ENCODE assay signal across 13 cellular contexts in the genomic region with DNA sequence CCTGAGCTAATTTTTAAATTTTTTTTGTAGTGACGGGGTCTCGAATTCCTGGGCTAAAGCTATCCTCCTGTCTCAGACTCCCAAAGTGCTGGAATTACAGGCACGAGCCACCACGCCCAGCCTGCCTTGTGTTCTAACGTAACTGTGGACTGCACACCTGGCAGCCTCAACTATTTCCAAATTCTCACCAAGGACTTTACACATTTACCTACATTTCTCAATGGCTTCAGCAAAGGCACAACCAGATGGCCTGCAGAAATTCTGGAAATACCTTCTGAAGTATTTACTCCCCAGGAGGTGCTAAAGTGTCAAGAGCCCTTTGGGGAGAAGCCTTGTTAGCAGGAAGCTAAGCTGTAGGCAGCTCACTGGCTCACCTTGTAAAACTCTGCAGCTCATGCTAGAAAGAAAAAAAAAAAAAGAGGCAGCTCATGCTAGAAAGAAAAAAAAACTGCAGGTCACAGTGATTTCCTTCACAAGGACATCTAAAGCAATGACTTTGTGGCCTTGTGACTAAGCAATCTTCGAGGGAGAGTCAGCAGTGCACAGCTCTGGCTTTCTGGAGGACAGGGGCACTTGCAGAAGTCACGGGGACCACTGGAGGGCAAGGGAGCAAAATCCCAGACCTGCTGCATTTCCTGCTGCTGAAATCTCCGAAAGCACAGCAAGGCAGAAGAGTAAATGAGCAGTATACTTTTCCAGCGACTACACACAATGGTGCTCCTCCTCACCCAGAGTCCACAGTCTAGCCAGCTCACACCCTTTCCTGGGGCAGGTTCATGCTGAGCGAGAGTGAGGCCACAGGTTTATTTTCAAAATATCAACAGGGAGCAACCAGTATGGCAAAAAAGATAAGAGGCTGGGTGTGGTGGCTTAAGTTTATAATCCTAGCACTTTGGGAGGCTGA. TPM values are rescaled to one million over a fixed set of nuclear protein-coding genes. Genes with fewer than 3 reads are reported as not detected.
DNase-seq lines count a peak whose midpoint lies in the region; ATAC-seq and TF ChIP-seq lines count a peak whose summit lies in the region.
"Had no signal": no experiment of that assay in that cellular context is flagged by ENCODE, and none has a peak within 500 bp of the region (broad histone marks: within the 10 kb centered on the region; RNA-seq: fewer than 3 reads in every experiment).

No MANE protein-coding gene starts in this region.

- H3K27me3 ChIP-seq in HCT116 (ENCODE audit: insufficient read depth, low read length) = no peaks in the 10 kb centered on the region
- H3K27me3 ChIP-seq in Peyer's patch = no peaks in the 10 kb centered on the region
- no peaks in the 10 kb centered on the region for H3K27me3 ChIP-seq in hepatocyte
- no peaks in the 10 kb centered on the region for H3K27me3 ChIP-seq in parathyroid adenoma (ENCODE audit: control insufficient read depth, insufficient read depth, low read length)

- H3K36me3 ChIP-seq in HCT116 (ENCODE audit: control insufficient read depth in 1 of 2, insufficient read depth in 2 of 2, low read length in 2 of 2) (0 out of 4 replicates have a peak, but pooled peaks cover 0 to 5% of the 10 kb centered on the region in 2 experiments), Peyer's patch (no peaks in the 10 kb centered on the region), hepatocyte (replicated peaks; ENCODE audit: insufficient read depth, low read depth) (no peaks in the 10 kb centered on the region), parathyroid adenoma (ENCODE audit: control insufficient read depth, insufficient read depth, low read length) (no peaks in the 10 kb centered on the region)

- CTCF ChIA-PET in HCT116 (lab: Charles Lee) = interaction anchor here (0.7 to 1.0 kb wide), 2 partner anchors 40 to 481 kb away, joined by 3 to 4 read pairs; a partner anchor contains a TSS
- CTCF ChIA-PET in activated CD8-positive, alpha-beta T cell treated with anti-CD3 and anti-CD28 coated beads for 36 hours (lab: Charles Lee) = interaction anchor here (0.6 kb wide), 1 partner anchor 110 kb away, joined by 3 read pairs; no protein-coding TSS in a partner anchor

- H3K27ac Mint-ChIP-seq in effector memory CD8-positive, alpha-beta T cell = no peak overlapping the region
- no peak overlapping the region for H3K27ac Mint-ChIP-seq in activated CD8-positive, alpha-beta T cell treated with anti-CD3 and anti-CD28 coated beads for 36 hours
- H3K27ac Mint-ChIP-seq: stimulated activated naive CD8-positive, alpha-beta T cell treated with anti-CD3 and anti-CD28 coated beads, Interleukin-15, Interleukin-2, amounts not matched to agents 100 ng/mL and 50 ng/mL, for 24 hours had no signal

- RAD21 ChIA-PET in HCT116 (lab: Charles Lee; ENCODE audit: low non-redundant PET in 1 of 2, low total read pairs in 2 of 2, uncharacterized antibody in 2 of 2, unreplicated experiment in 2 of 2) = interaction anchor here (0.7 to 1.1 kb wide), 2 partner anchors 41 to 115 kb away, joined by 3 to 8 read pairs; a partner anchor contains a TSS

- TF ChIP-seq CTCF in HCT116 (IDR thresholded peaks at IDR 0.05 in 2 of 3, conservative IDR thresholded peaks at IDR 0.05 in 1 of 3; ENCODE audit: borderline replicate concordance in 1 of 3, insufficient read depth in 1 of 3, low read depth in 2 of 3, low read length in 2 of 3) (peak in 1 of 3 experiments; percentile 20; a peak in 1 of 6 replicates), Peyer's patch (IDR thresholded peaks at IDR 0.05) (peak in 2 of 6 experiments; percentile 27 to 28), hepatocyte (IDR thresholded peaks at IDR 0.05; ENCODE audit: poor library complexity) (peak; percentile 5), parathyroid adenoma (IDR thresholded peaks at IDR 0.05) (no peak)
- TF ChIP-seq CTCF in activated CD8-positive, alpha-beta T cell treated with anti-CD3 and anti-CD28 coated beads for 36 hours (IDR thresholded peaks at IDR 0.05) = no peak

- H3K4me3 ChIP-seq in HCT116 (replicated peaks in 1 of 2; ENCODE audit: low read depth in 1 of 2, low read length in 2 of 2) = peak overlapping the region in 1 of 2 experiments; percentile 13; a peak in 1 of 4 replicates
- H3K4me3 ChIP-seq in Peyer's patch = peak overlapping the region in 1 of 4 donors; percentile 12
- H3K4me3 ChIP-seq in hepatocyte = no peak overlapping the region
- no peak overlapping the region for H3K4me3 ChIP-seq in parathyroid adenoma (ENCODE audit: low read depth, low read length)

- H3K9me2 ChIP-seq in HCT116 (ENCODE audit: insufficient read depth) (no peaks in the 10 kb centered on the region), hepatocyte (replicated peaks; ENCODE audit: insufficient read depth) (no peaks in the 10 kb centered on the region)

- H3K4me1 ChIP-seq in HCT116 (ENCODE audit: control insufficient read depth in 1 of 2, insufficient read depth in 2 of 2, low read length in 2 of 2) = peaks cover 57 to 75% of the 10 kb centered on the region in 2 experiments
- H3K4me1 ChIP-seq in Peyer's patch = peaks cover 0 to 9% (median 0%) of the 10 kb centered on the region in 4 donors
- H3K4me1 ChIP-seq in hepatocyte (ENCODE audit: insufficient read depth) = peaks cover 9% of the 10 kb centered on the region
- peaks cover 12% of the 10 kb centered on the region for H3K4me1 ChIP-seq in parathyroid adenoma

- ATAC-seq in HCT116 = peak; percentile 78
- no peak for ATAC-seq in effector memory CD8-positive, alpha-beta T cell (replicated peaks)
- ATAC-seq in activated CD8-positive, alpha-beta T cell treated with anti-CD3 and anti-CD28 coated beads for 36 hours = no peak

- H3K4me3 Mint-ChIP-seq in effector memory CD8-positive, alpha-beta T cell = no peak overlapping the region
- no peak overlapping the region for H3K4me3 Mint-ChIP-seq in activated CD8-positive, alpha-beta T cell treated with anti-CD3 and anti-CD28 coated beads for 36 hours
- H3K4me3 Mint-ChIP-seq: stimulated activated naive CD8-positive, alpha-beta T cell treated with anti-CD3 and anti-CD28 coated beads, Interleukin-15, Interleukin-2, amounts not matched to agents 100 ng/mL and 50 ng/mL, for 24 hours had no signal

- DNase-seq in HCT116 (ENCODE audit: low read depth, low spot score) = no peak
- peak in 2 of 3 donors; percentile 78 to 80 for DNase-seq in Peyer's patch
- peak; percentile 77 for DNase-seq in hepatocyte (ENCODE audit: low spot score)
- no peak for DNase-seq in effector memory CD8-positive, alpha-beta T cell
- no peak for DNase-seq in activated CD8-positive, alpha-beta T cell treated with anti-CD3 and anti-CD28 coated beads for 36 hours
- DNase-seq in amygdala (lab: John Stamatoyannopoulos, UW) = no peak
- DNase-seq in cerebellar nuclear complex (lab: John Stamatoyannopoulos, UW) = no peak
- DNase-seq: activated T-cell treated with anti-CD3 and anti-CD28 coated beads, Interleukin-2, amount 50 U/mL, for 1 hour; COR-L47; left cardiac atrium; NCI-H446 had no signal

- no peak for TF ChIP-seq POLR2A in HCT116 (IDR thresholded peaks at IDR 0.05; ENCODE audit: borderline replicate concordance, extremely low read depth, insufficient read depth, insufficient read length)
- no peak for TF ChIP-seq POLR2A in Peyer's patch (IDR thresholded peaks at IDR 0.05)

- H3K4me2 ChIP-seq in HCT116 (ENCODE audit: low read length) = peak overlapping the region; percentile 64
- peak overlapping the region; percentile 64 for H3K4me2 ChIP-seq in hepatocyte
- peak overlapping the region; percentile 43 for H3K4me2 ChIP-seq in parathyroid adenoma (ENCODE audit: low read length)

- H2AFZ ChIP-seq in HCT116 (ENCODE audit: low read depth, low read length, poor library complexity, severe bottlenecking) (no peak overlapping the region), hepatocyte (no peak overlapping the region), parathyroid adenoma (peak overlapping the region; percentile 34)

- whole genome bisulfite sequencing in hepatocyte (ENCODE audit: low lambda C conversion rate, missing lambda C conversion rate) = 68% methylated on average over 10 of the region's 10 CpGs

- H4K20me1 ChIP-seq in HCT116 (ENCODE audit: insufficient read depth) = 0 out of 2 replicates have a peak, but pooled peaks cover 4% of the 10 kb centered on the region
- no peaks in the 10 kb centered on the region for H4K20me1 ChIP-seq in hepatocyte (ENCODE audit: insufficient read depth, poor library complexity, severe bottlenecking)

- no peaks in the 10 kb centered on the region for H3K36me3 Mint-ChIP-seq in effector memory CD8-positive, alpha-beta T cell (ENCODE audit: insufficient read depth)
- no peaks in the 10 kb centered on the region for H3K36me3 Mint-ChIP-seq in activated CD8-positive, alpha-beta T cell treated with anti-CD3 and anti-CD28 coated beads for 36 hours (ENCODE audit: low read depth)

- H3K9me3 Mint-ChIP-seq in effector memory CD8-positive, alpha-beta T cell = no peaks in the 10 kb centered on the region
- no peaks in the 10 kb centered on the region for H3K9me3 Mint-ChIP-seq in activated CD8-positive, alpha-beta T cell treated with anti-CD3 and anti-CD28 coated beads for 36 hours
- H3K9me3 Mint-ChIP-seq: stimulated activated naive CD8-positive, alpha-beta T cell treated with anti-CD3 and anti-CD28 coated beads, Interleukin-15, Interleukin-2, amounts not matched to agents 100 ng/mL and 50 ng/mL, for 24 hours had no signal

- no peaks in the 10 kb centered on the region for H3K9me3 ChIP-seq in HCT116 (ENCODE audit: control insufficient read depth in 1 of 2, insufficient read depth in 1 of 2, low read depth in 1 of 2, low read length in 2 of 2)
- H3K9me3 ChIP-seq in Peyer's patch = no peaks in the 10 kb centered on the region
- H3K9me3 ChIP-seq in hepatocyte (ENCODE audit: low read depth) = no peaks in the 10 kb centered on the region
- no peaks in the 10 kb centered on the region for H3K9me3 ChIP-seq in parathyroid adenoma (ENCODE audit: control insufficient read depth, low read length)

- peak overlapping the region; percentile 38 for H3K9ac ChIP-seq in HCT116 (ENCODE audit: low read length)
- no peak overlapping the region for H3K9ac ChIP-seq in parathyroid adenoma

- no peaks in the 10 kb centered on the region for H3K4me1 Mint-ChIP-seq in effector memory CD8-positive, alpha-beta T cell (ENCODE audit: low read depth in 2 of 2)
- H3K4me1 Mint-ChIP-seq in activated CD8-positive, alpha-beta T cell treated with anti-CD3 and anti-CD28 coated beads for 36 hours (ENCODE audit: low read depth) = no peaks in the 10 kb centered on the region

- no TSS peak for BruUV-seq in HCT116 (replicated peaks; lab: Mats Ljungman, UMichigan)

- intact Hi-C loops in HCT116 (cut with micrococcal nuclease) = no loop called here
- intact Hi-C loops in activated CD8-positive, alpha-beta T cell treated with anti-CD3 and anti-CD28 coated beads for 36 hours (cut with micrococcal nuclease) = no loop called here

- H3K27ac ChIP-seq in HCT116 (ENCODE audit: low read depth, low read length) (peak overlapping the region; percentile 53), Peyer's patch (peak overlapping the region in 3 of 4 donors; percentile 53 to 88 (median 82)), hepatocyte (peak overlapping the region; percentile 89), parathyroid adenoma (peak overlapping the region; percentile 41)

- peaks cover 0 to 3% of the 10 kb centered on the region in 2 donors for H3K27me3 Mint-ChIP-seq in effector memory CD8-positive, alpha-beta T cell
- H3K27me3 Mint-ChIP-seq in activated CD8-positive, alpha-beta T cell treated with anti-CD3 and anti-CD28 coated beads for 36 hours = no peaks in the 10 kb centered on the region
- H3K27me3 Mint-ChIP-seq: stimulated activated naive CD8-positive, alpha-beta T cell treated with anti-CD3 and anti-CD28 coated beads, Interleukin-15, Interleukin-2, amounts not matched to agents 100 ng/mL and 50 ng/mL, for 24 hours had no signal

- H3K79me2 ChIP-seq in HCT116 (ENCODE audit: insufficient read depth, low read length) (peaks cover 46% of the 10 kb centered on the region), hepatocyte (peaks cover 22% of the 10 kb centered on the region), parathyroid adenoma (no peaks in the 10 kb centered on the region)

- POLR2A ChIA-PET in HCT116 (lab: Charles Lee) = interaction anchor here (0.6 to 2.1 kb wide), 3 partner anchors 10 to 91 kb away, joined by 3 to 4 read pairs (median 3); no protein-coding TSS in a partner anchor
- POLR2A ChIA-PET in activated CD8-positive, alpha-beta T cell treated with anti-CD3 and anti-CD28 coated beads for 36 hours (lab: Charles Lee) = no interaction called here

- peak; percentile 8; the same call in 1 of the 2 replicates for TF ChIP-seq RAD21 in HCT116 (IDR thresholded peaks at IDR 0.05; ENCODE audit: low read depth)

RNA-seq across cellular contexts. Expression of a gene that starts 40.4 kb away (rescaled TPM):
- total RNA-seq in HCT116 (2021; ENCODE audit: unreplicated experiment) (61.2 TPM), Peyer's patch (10 to 100 TPM; 31.4 to 46.4 (median 41.9) TPM), hepatocyte (32.0 and 34.7 TPM in 2 replicates)
- 50.5 and 53.8 TPM in 2 replicates for polyA plus RNA-seq in HCT116 (2012)
- polyA plus RNA-seq in hepatocyte = 25.4 and 33.7 TPM in 2 replicates
- 1 to 10 TPM; 1.7 to 2.3 TPM for total RNA-seq in activated CD8-positive, alpha-beta T cell treated with anti-CD3 and anti-CD28 coated beads for 36 hours

Comparison
In these comparisons a context has a peak if more than half of its experiments do, and no peak if none do; other contexts are left out.
1. DNase-seq: peak in Peyer's patch (2 of 3) and hepatocyte (single experiment); none in HCT116 (single experiment), effector memory CD8-positive, alpha-beta T cell (0 of 3), activated CD8-positive, alpha-beta T cell treated with anti-CD3 and anti-CD28 coated beads for 36 hours (single experiment), amygdala (0 of 56) and cerebellar nuclear complex (0 of 2).
2. RNA of a gene that starts 40.4 kb away (total RNA-seq): 61.2 TPM in HCT116 (single experiment), 31.4 to 46.4 TPM in Peyer's patch and 32.0 to 34.7 TPM in hepatocyte; 1.7 to 2.3 TPM in activated CD8-positive, alpha-beta T cell treated with anti-CD3 and anti-CD28 coated beads for 36 hours; every median in the first group is over 4 times any median in the second.
3. Peak in every context shown above with its lines, with median percentiles within 50 percentile points of each other: H3K27ac ChIP-seq and H3K4me2 ChIP-seq.